Comparison of ENCODE assay signal across 17 cellular contexts in genomic region chr17:51873302-51873701, GRCh38.
DNase-seq lines count a peak whose midpoint lies in the region; ATAC-seq and TF ChIP-seq lines count a peak whose summit lies in the region.
"Had no signal": no experiment of that assay in that cellular context is flagged by ENCODE, and none has a peak within 500 bp of the region (broad histone marks: within the 10 kb centered on the region; RNA-seq: fewer than 3 reads in every experiment).

No MANE protein-coding gene starts in this region.

- no peaks in the 10 kb centered on the region for H3K4me1 Mint-ChIP-seq in activated CD8-positive, alpha-beta memory T cell treated with anti-CD3 and anti-CD28 coated beads, Interleukin-2, amount 10 ng/mL, durations not matched to agents 7 days and 5 days
- H3K4me1 Mint-ChIP-seq: B cell had no signal

- CTCF ChIA-PET in activated CD8-positive, alpha-beta memory T cell treated with anti-CD3 and anti-CD28 coated beads, Interleukin-2, amount 10 ng/mL, durations not matched to agents 7 days and 5 days (lab: Charles Lee): no interaction called here

- 62% methylated on average over 3 of the region's 3 CpGs for WGBS in HUES64

- no peak overlapping the region for H3K27ac Mint-ChIP-seq in activated CD8-positive, alpha-beta memory T cell treated with anti-CD3 and anti-CD28 coated beads, Interleukin-2, amount 10 ng/mL, durations not matched to agents 7 days and 5 days
- H3K27ac Mint-ChIP-seq: B cell; CD8-positive, alpha-beta T cell had no signal

- no peaks in the 10 kb centered on the region for H3K9me3 Mint-ChIP-seq in activated CD8-positive, alpha-beta memory T cell treated with anti-CD3 and anti-CD28 coated beads, Interleukin-2, amount 10 ng/mL, durations not matched to agents 7 days and 5 days (ENCODE audit: low read depth)
- H3K9me3 Mint-ChIP-seq: CD8-positive, alpha-beta T cell had no signal

- H3K36me3 Mint-ChIP-seq in activated CD8-positive, alpha-beta memory T cell treated with anti-CD3 and anti-CD28 coated beads, Interleukin-2, amount 10 ng/mL, durations not matched to agents 7 days and 5 days: no peaks in the 10 kb centered on the region
- H3K36me3 Mint-ChIP-seq: CD8-positive, alpha-beta T cell had no signal

- no peak for TF ChIP-seq CTCF in osteoblast (IDR thresholded peaks at IDR 0.05; ENCODE audit: extremely low read depth, low read depth, low read length)

- DNase-seq in H7 (peak; percentile 20), osteoblast (ENCODE audit: insufficient read length, low spot score, missing footprints) (peak; percentile 14), nucleus accumbens (lab: John Stamatoyannopoulos, UW) (no peak)
- no peak for DNase-seq in activated CD8-positive, alpha-beta memory T cell treated with anti-CD3 and anti-CD28 coated beads, Interleukin-2, amount 10 ng/mL, durations not matched to agents 7 days and 5 days
- DNase-seq: Calu3; CD8-positive, alpha-beta T cell; DND-41; EL; GOT3; IMR-90 had no signal

- H3K9me3 ChIP-seq in HUES64 (ENCODE audit: insufficient read depth, low read depth, low read length) (peaks cover 3% of the 10 kb centered on the region; the same call in 1 of the 2 replicates), iPS-18a (ENCODE audit: control insufficient read depth, low read depth, low read length) (no peaks in the 10 kb centered on the region), osteoblast (ENCODE audit: low read depth, low read length) (no peaks in the 10 kb centered on the region)
- H3K9me3 ChIP-seq: BLaER1 treated with 17β-estradiol and CSF1 and Interleukin-3, amounts not matched to agents 10 nM and 100 nM; HAP-1 had no signal

- no peak overlapping the region for H3K4me2 ChIP-seq in osteoblast (ENCODE audit: insufficient read depth, low read length)
- H3K4me2 ChIP-seq: BLaER1 treated with 17β-estradiol and CSF1 and Interleukin-3, amounts not matched to agents 10 nM and 100 nM had no signal

- ATAC-seq in GM18502 (IDR thresholded peaks at IDR 0.05; ENCODE audit: poor library complexity, unreplicated experiment): no peak
- no peak for ATAC-seq in activated CD8-positive, alpha-beta memory T cell treated with anti-CD3 and anti-CD28 coated beads, Interleukin-2, amount 10 ng/mL, durations not matched to agents 7 days and 5 days
- ATAC-seq: CD8-positive, alpha-beta T cell; K562 had no signal

- H3K27me3 Mint-ChIP-seq in activated CD8-positive, alpha-beta memory T cell treated with anti-CD3 and anti-CD28 coated beads, Interleukin-2, amount 10 ng/mL, durations not matched to agents 7 days and 5 days: no peaks in the 10 kb centered on the region
- H3K27me3 Mint-ChIP-seq: B cell had no signal

- H3K9ac ChIP-seq in HUES64 (ENCODE audit: low read depth, low read length): no peak overlapping the region
- H3K9ac ChIP-seq in iPS-18a (ENCODE audit: low read length): no peak overlapping the region
- H3K9ac ChIP-seq: BLaER1 treated with 17β-estradiol and CSF1 and Interleukin-3, amounts not matched to agents 10 nM and 100 nM had no signal

- H3K36me3 ChIP-seq in H7 (replicated peaks; ENCODE audit: control insufficient read depth, insufficient read depth, low read length) (no peaks in the 10 kb centered on the region), HUES64 (ENCODE audit: insufficient read depth, low read length) (no peaks in the 10 kb centered on the region), iPS-18a (ENCODE audit: control insufficient read depth, low read depth, low read length) (no peaks in the 10 kb centered on the region), osteoblast (ENCODE audit: insufficient read depth, low read length) (no peaks in the 10 kb centered on the region)
- H3K36me3 ChIP-seq: BLaER1 treated with 17β-estradiol and CSF1 and Interleukin-3, amounts not matched to agents 10 nM and 100 nM; HAP-1 had no signal

- no peak overlapping the region for H2AFZ ChIP-seq in osteoblast (ENCODE audit: low read length)

- H3K27me3 ChIP-seq in H7 (ENCODE audit: control insufficient read depth, insufficient read depth, low read length): no peaks in the 10 kb centered on the region
- no peaks in the 10 kb centered on the region for H3K27me3 ChIP-seq in HUES64 (ENCODE audit: insufficient read depth, low read length)
- no peaks in the 10 kb centered on the region for H3K27me3 ChIP-seq in iPS-18a (ENCODE audit: control insufficient read depth, insufficient read depth, low read length)
- no peaks in the 10 kb centered on the region for H3K27me3 ChIP-seq in osteoblast (ENCODE audit: insufficient read depth, low read length)
- H3K27me3 ChIP-seq: BLaER1 treated with 17β-estradiol and CSF1 and Interleukin-3, amounts not matched to agents 10 nM and 100 nM had no signal

- no peak overlapping the region for H3K27ac ChIP-seq in HUES64 (ENCODE audit: low read depth, low read length)
- no peak overlapping the region for H3K27ac ChIP-seq in iPS-18a (ENCODE audit: low read length)
- no peak overlapping the region for H3K27ac ChIP-seq in osteoblast (ENCODE audit: low read depth, low read length)
- H3K27ac ChIP-seq: BLaER1 treated with 17β-estradiol and CSF1 and Interleukin-3, amounts not matched to agents 10 nM and 100 nM had no signal

- H3K79me2 ChIP-seq in osteoblast (ENCODE audit: insufficient read depth, low read length): no peaks in the 10 kb centered on the region

- no peak overlapping the region for H3K4me3 Mint-ChIP-seq in activated CD8-positive, alpha-beta memory T cell treated with anti-CD3 and anti-CD28 coated beads, Interleukin-2, amount 10 ng/mL, durations not matched to agents 7 days and 5 days
- H3K4me3 Mint-ChIP-seq: B cell; CD8-positive, alpha-beta T cell had no signal

- H4K20me1 ChIP-seq in osteoblast (ENCODE audit: insufficient read depth, low read length): no peaks in the 10 kb centered on the region
- H4K20me1 ChIP-seq: BLaER1 treated with 17β-estradiol and CSF1 and Interleukin-3, amounts not matched to agents 10 nM and 100 nM had no signal

- H3K4me1 ChIP-seq in HUES64 (ENCODE audit: insufficient read depth, low read length) (no peaks in the 10 kb centered on the region; the same call in 1 of the 2 replicates), iPS-18a (ENCODE audit: control insufficient read depth, low read depth, low read length) (no peaks in the 10 kb centered on the region), osteoblast (ENCODE audit: insufficient read depth, low read length) (no peaks in the 10 kb centered on the region)
- H3K4me1 ChIP-seq: BLaER1 treated with 17β-estradiol and CSF1 and Interleukin-3, amounts not matched to agents 10 nM and 100 nM; HAP-1 had no signal

- no peak overlapping the region for H3K4me3 ChIP-seq in H7 (ENCODE audit: insufficient read depth, low read depth, low read length)
- H3K4me3 ChIP-seq in HUES64 (ENCODE audit: low read length): peak overlapping the region; percentile 28; the same call in 1 of the 2 replicates
- H3K4me3 ChIP-seq in iPS-18a (ENCODE audit: low read length): peak overlapping the region; percentile 15
- no peak overlapping the region for H3K4me3 ChIP-seq in osteoblast (ENCODE audit: insufficient read depth, low read length)
- H3K4me3 ChIP-seq: BLaER1 treated with 17β-estradiol and CSF1 and Interleukin-3, amounts not matched to agents 10 nM and 100 nM; HAP-1; K562 had no signal

Comparison
In these comparisons a context has a peak if more than half of its experiments do, and no peak if none do; other contexts are left out.
1. DNase-seq: peak in H7 (single experiment) and osteoblast (single experiment); none in nucleus accumbens (0 of 56) and activated CD8-positive, alpha-beta memory T cell treated with anti-CD3 and anti-CD28 coated beads, Interleukin-2, amount 10 ng/mL, durations not matched to agents 7 days and 5 days (single experiment).
2. H3K4me3 ChIP-seq: peak in HUES64 (single experiment) and iPS-18a (single experiment); none in H7 (single experiment) and osteoblast (single experiment).